12 cellular contexts compared by ENCODE assay signal in the genomic region with DNA sequence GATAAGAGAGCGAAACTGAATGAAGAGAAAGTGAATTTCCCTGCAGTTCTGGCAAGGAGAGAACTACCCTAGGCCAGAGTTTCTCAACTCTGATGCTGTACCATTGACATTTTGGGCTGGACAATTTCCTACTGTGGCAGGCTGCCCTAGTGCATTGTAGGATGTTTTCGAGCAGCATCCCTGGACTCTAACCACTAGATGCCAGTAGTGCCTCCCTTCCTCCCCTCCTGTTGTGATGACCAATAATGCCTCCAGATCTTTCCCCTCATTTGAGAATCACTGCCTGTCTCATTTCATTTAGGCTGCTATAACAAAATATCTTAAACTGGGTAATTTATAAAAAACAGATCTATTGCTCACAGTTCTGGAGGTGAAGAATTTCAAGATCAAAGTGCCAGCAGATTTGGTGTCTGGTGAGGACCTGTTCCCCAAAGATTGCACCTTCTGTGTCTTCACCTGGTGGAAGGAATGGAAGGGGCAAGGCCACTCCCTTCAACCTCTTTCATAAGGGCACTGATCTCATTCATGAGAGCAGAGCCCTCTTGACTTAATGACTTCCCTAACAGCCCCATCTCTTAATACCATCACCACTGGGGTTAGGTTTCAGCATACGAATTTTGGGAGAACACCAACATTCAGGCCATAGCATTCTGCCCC.
A peak's percentile ranks its signal among the peaks of the same experiment; 100 is the strongest.
DNase-seq lines count a peak whose midpoint lies in the region; ATAC-seq and TF ChIP-seq lines count a peak whose summit lies in the region.
"Had no signal": no experiment of that assay in that cellular context is flagged by ENCODE, and none has a peak within 500 bp of the region (broad histone marks: within the 10 kb centered on the region; RNA-seq: fewer than 3 reads in every experiment).

No MANE protein-coding gene starts in this region.

- H3K9me3 ChIP-seq in cardiac muscle cell (ENCODE audit: low read depth) (no peaks in the 10 kb centered on the region), right atrium auricular region (no peaks in the 10 kb centered on the region), PC-9 (ENCODE audit: insufficient read depth, low read depth) (no peaks in the 10 kb centered on the region), prostate gland (no peaks in the 10 kb centered on the region)
- H3K9me3 ChIP-seq: stomach had no signal

- H3K79me2 ChIP-seq in PC-9 (ENCODE audit: low read depth), result no peaks in the 10 kb centered on the region

- H3K9me2 ChIP-seq in PC-9 (ENCODE audit: insufficient read depth), result no peaks in the 10 kb centered on the region

- TF ChIP-seq POLR2A in prostate gland (IDR thresholded peaks at IDR 0.05), result no peak

- POLR2A ChIA-PET in PC-9 (lab: Charles Lee; ENCODE audit: unreplicated experiment), result no interaction called here

- H3K4me3 ChIP-seq in cardiac muscle cell (no peak overlapping the region), right atrium auricular region (no peak overlapping the region), PC-9 (no peak overlapping the region), foreskin fibroblast (ENCODE audit: low read depth in 1 of 2, low read length in 2 of 2) (no peak overlapping the region), prostate gland (no peak overlapping the region)
- H3K4me3 ChIP-seq: spleen, stomach had no signal

- H3K27ac ChIP-seq in cardiac muscle cell, result no peak overlapping the region
- no peak overlapping the region for H3K27ac ChIP-seq in right atrium auricular region
- H3K27ac ChIP-seq in PC-9, result no peak overlapping the region
- H3K27ac ChIP-seq in prostate gland, result no peak overlapping the region
- H3K27ac ChIP-seq: spleen, stomach had no signal

- no peaks in the 10 kb centered on the region for H3F3A ChIP-seq in PC-9 (ENCODE audit: insufficient read depth, low read depth)

- WGBS in prostate gland, result 72% methylated on average over 3 of the region's 3 CpGs

- no peak for ATAC-seq in HG03139 (IDR thresholded peaks at IDR 0.05; ENCODE audit: unreplicated experiment)
- no peak for ATAC-seq in stimulated activated naive CD8-positive, alpha-beta T cell treated with anti-CD3 and anti-CD28 coated beads, Interleukin-15, Interleukin-2, amounts not matched to agents 100 U/mL and 50 U/mL, for 24 hours

- no peaks in the 10 kb centered on the region for H3K27me3 ChIP-seq in cardiac muscle cell
- no peaks in the 10 kb centered on the region for H3K27me3 ChIP-seq in right atrium auricular region
- no peaks in the 10 kb centered on the region for H3K27me3 ChIP-seq in PC-9 (ENCODE audit: insufficient read depth, low read depth)
- H3K27me3 ChIP-seq in prostate gland (replicated peaks; ENCODE audit: insufficient read depth), result no peaks in the 10 kb centered on the region
- H3K27me3 ChIP-seq: spleen, stomach had no signal

- no TSS peak for BruUV-seq in PC-9 (replicated peaks; lab: Mats Ljungman, UMichigan)

- no peak overlapping the region for H3K4me2 ChIP-seq in PC-9

- DNase-seq in cardiac muscle cell (ENCODE audit: low read depth in 1 of 2, low spot score in 1 of 2) (peak; percentile 30 to 52), right atrium auricular region (ENCODE audit: low spot score) (no peak), PC-9 (peak in 1 of 2 experiments; percentile 5), foreskin fibroblast (peak; percentile 1 to 14), epidermal melanocyte (ENCODE audit: insufficient read length, low spot score) (no peak), prostate gland (ENCODE audit: low spot score) (no peak)
- DNase-seq in stimulated activated naive CD8-positive, alpha-beta T cell treated with anti-CD3 and anti-CD28 coated beads, Interleukin-15, Interleukin-2, amounts not matched to agents 100 U/mL and 50 U/mL, for 24 hours, result no peak
- DNase-seq: activated CD4-positive, CD25-positive, alpha-beta regulatory T cell; NCI-H2029 treated with DMSO at 0.1 percent for 48 hours; spleen; stomach had no signal

- H3K4me1 ChIP-seq in cardiac muscle cell (ENCODE audit: low read depth) (no peaks in the 10 kb centered on the region), right atrium auricular region (no peaks in the 10 kb centered on the region), PC-9 (replicated peaks; ENCODE audit: insufficient read depth) (no peaks in the 10 kb centered on the region), prostate gland (replicated peaks) (no peaks in the 10 kb centered on the region)
- H3K4me1 ChIP-seq: spleen had no signal

- CTCF ChIA-PET in PC-9 (lab: Charles Lee), result no interaction called here

- no peaks in the 10 kb centered on the region for H3K36me3 ChIP-seq in cardiac muscle cell
- no peaks in the 10 kb centered on the region for H3K36me3 ChIP-seq in right atrium auricular region
- no peaks in the 10 kb centered on the region for H3K36me3 ChIP-seq in PC-9 (ENCODE audit: low read depth)
- no peaks in the 10 kb centered on the region for H3K36me3 ChIP-seq in prostate gland
- H3K36me3 ChIP-seq: spleen, stomach had no signal

- intact Hi-C loops in PC-9 (cut with micrococcal nuclease; ENCODE audit: unreplicated experiment) (no loop called here), prostate gland (cut with DNase I) (no loop called here)

- no peak overlapping the region for H2AFZ ChIP-seq in PC-9

- TF ChIP-seq CTCF in cardiac muscle cell (IDR thresholded peaks at IDR 0.05; ENCODE audit: low read depth, low read length), result peak; percentile 43
- no peak for TF ChIP-seq CTCF in right atrium auricular region (IDR thresholded peaks at IDR 0.05)
- peak; percentile 37; the same call in 1 of the 2 replicates for TF ChIP-seq CTCF in PC-9 (conservative IDR thresholded peaks at IDR 0.05)
- peak; percentile 63 for TF ChIP-seq CTCF in foreskin fibroblast (IDR thresholded peaks at IDR 0.05; ENCODE audit: low read depth, low read length)
- no peak for TF ChIP-seq CTCF in prostate gland (IDR thresholded peaks at IDR 0.05)

- no peaks in the 10 kb centered on the region for H4K20me1 ChIP-seq in PC-9 (ENCODE audit: insufficient read depth)

Comparison
In these comparisons a context has a peak if more than half of its experiments do, and no peak if none do; other contexts are left out.
1. DNase-seq: peak in cardiac muscle cell (2 of 2) and foreskin fibroblast (2 of 2); none in right atrium auricular region (single experiment), epidermal melanocyte (single experiment), prostate gland (single experiment) and stimulated activated naive CD8-positive, alpha-beta T cell treated with anti-CD3 and anti-CD28 coated beads, Interleukin-15, Interleukin-2, amounts not matched to agents 100 U/mL and 50 U/mL, for 24 hours (single experiment).
2. CTCF ChIP-seq: peak in cardiac muscle cell (single experiment), PC-9 (single experiment) and foreskin fibroblast (single experiment); none in right atrium auricular region (0 of 2) and prostate gland (0 of 4).